Comparison of ENCODE assay signal across 9 cellular contexts in genomic region chr15:59501531-59502113, GRCh38.
DNase-seq lines count a peak whose midpoint lies in the region; ATAC-seq and TF ChIP-seq lines count a peak whose summit lies in the region.
"Had no signal": no experiment of that assay in that cellular context is flagged by ENCODE, and none has a peak within 500 bp of the region (broad histone marks: within the 10 kb centered on the region; RNA-seq: fewer than 3 reads in every experiment).

No MANE protein-coding gene starts in this region.

- no peak for ATAC-seq in HG03196 (IDR thresholded peaks at IDR 0.05; ENCODE audit: unreplicated experiment)
- ATAC-seq in effector memory CD8-positive, alpha-beta T cell (replicated peaks): no peak
- ATAC-seq: activated T-cell treated with anti-CD3 and anti-CD28 coated beads, Interleukin-2, amount 50 U/mL, for 72 hours had no signal

- no peak overlapping the region for H3K4me2 ChIP-seq in fibroblast of lung (ENCODE audit: extremely low read depth, insufficient read depth, low read length)

- H3K4me3 ChIP-seq in SJSA1 (no peak overlapping the region), fibroblast of lung (replicated peaks in 1 of 4; ENCODE audit: control extremely low read depth in 1 of 4, insufficient read depth in 1 of 4, low read depth in 3 of 4, low read length in 4 of 4) (no peak overlapping the region)

- H4K20me1 ChIP-seq in fibroblast of lung (ENCODE audit: control insufficient read depth, extremely low read depth, insufficient read depth, low read length): no peaks in the 10 kb centered on the region

- no peak overlapping the region for H2AFZ ChIP-seq in fibroblast of lung (ENCODE audit: low read length)

- H3K36me3 Mint-ChIP-seq in effector memory CD8-positive, alpha-beta T cell (ENCODE audit: insufficient read depth): no peaks in the 10 kb centered on the region
- no peaks in the 10 kb centered on the region for H3K36me3 Mint-ChIP-seq in activated CD4-positive, alpha-beta T cell treated with anti-CD3 and anti-CD28 coated beads, Interleukin-2, amount 10 ng/mL, durations not matched to agents 7 days and 5 days (ENCODE audit: low read depth)

- no peaks in the 10 kb centered on the region for H3K79me2 ChIP-seq in fibroblast of lung (ENCODE audit: control insufficient read depth, insufficient read depth, low read length)

- DNase-seq in ELF-1 (ENCODE audit: low read depth, low spot score): peak; percentile 29
- peak; percentile 20 for DNase-seq in HK-2 (ENCODE audit: unreplicated experiment)
- DNase-seq in SJSA1 (ENCODE audit: low read depth in 1 of 2, low spot score in 2 of 2): peak; percentile 27 to 55
- peak; percentile 51 to 55 for DNase-seq in fibroblast of lung (ENCODE audit: low read depth in 2 of 2)
- DNase-seq in pulmonary artery endothelial cell (ENCODE audit: low read depth, low spot score): peak; percentile 20
- DNase-seq in effector memory CD8-positive, alpha-beta T cell: no peak
- DNase-seq in activated CD4-positive, alpha-beta T cell treated with anti-CD3 and anti-CD28 coated beads, Interleukin-2, amount 10 ng/mL, durations not matched to agents 7 days and 5 days: no peak

- TF ChIP-seq CTCF in fibroblast of lung (conservative IDR thresholded peaks at IDR 0.05 in 1 of 2, IDR thresholded peaks at IDR 0.05 in 1 of 2; ENCODE audit: low read depth in 1 of 2, low read length in 2 of 2): peak; percentile 58 to 67

- H3K9me3 ChIP-seq in SJSA1 (replicated peaks) (no peaks in the 10 kb centered on the region), fibroblast of lung (ENCODE audit: control insufficient read depth, insufficient read depth, low read depth, low read length) (no peaks in the 10 kb centered on the region)

- H3K27me3 Mint-ChIP-seq in effector memory CD8-positive, alpha-beta T cell: peaks cover 14 to 20% of the 10 kb centered on the region in 2 donors
- peaks cover 10% of the 10 kb centered on the region for H3K27me3 Mint-ChIP-seq in activated CD4-positive, alpha-beta T cell treated with anti-CD3 and anti-CD28 coated beads, Interleukin-2, amount 10 ng/mL, durations not matched to agents 7 days and 5 days

- H3K9me3 Mint-ChIP-seq in effector memory CD8-positive, alpha-beta T cell: no peaks in the 10 kb centered on the region
- H3K9me3 Mint-ChIP-seq in activated CD4-positive, alpha-beta T cell treated with anti-CD3 and anti-CD28 coated beads, Interleukin-2, amount 10 ng/mL, durations not matched to agents 7 days and 5 days: no peaks in the 10 kb centered on the region
- H3K9me3 Mint-ChIP-seq: activated T-cell treated with anti-CD3 and anti-CD28 coated beads, Interleukin-2, amount 50 U/mL, for 72 hours had no signal

- no peak overlapping the region for H3K4me3 Mint-ChIP-seq in effector memory CD8-positive, alpha-beta T cell
- no peak overlapping the region for H3K4me3 Mint-ChIP-seq in activated CD4-positive, alpha-beta T cell treated with anti-CD3 and anti-CD28 coated beads, Interleukin-2, amount 10 ng/mL, durations not matched to agents 7 days and 5 days
- H3K4me3 Mint-ChIP-seq: activated T-cell treated with anti-CD3 and anti-CD28 coated beads, Interleukin-2, amount 50 U/mL, for 72 hours had no signal

- H3K27me3 ChIP-seq in SJSA1 (replicated peaks) (no peaks in the 10 kb centered on the region), fibroblast of lung (ENCODE audit: control insufficient read depth, insufficient read depth, low read length) (no peaks in the 10 kb centered on the region)

- H3K36me3 ChIP-seq in SJSA1 (no peaks in the 10 kb centered on the region), fibroblast of lung (ENCODE audit: control insufficient read depth, insufficient read depth, low read length) (no peaks in the 10 kb centered on the region)

- H3K27ac Mint-ChIP-seq in effector memory CD8-positive, alpha-beta T cell: no peak overlapping the region
- no peak overlapping the region for H3K27ac Mint-ChIP-seq in activated CD4-positive, alpha-beta T cell treated with anti-CD3 and anti-CD28 coated beads, Interleukin-2, amount 10 ng/mL, durations not matched to agents 7 days and 5 days
- H3K27ac Mint-ChIP-seq: activated T-cell treated with anti-CD3 and anti-CD28 coated beads, Interleukin-2, amount 50 U/mL, for 72 hours had no signal

- no peak overlapping the region for H3K9ac ChIP-seq in fibroblast of lung (ENCODE audit: insufficient read depth, low read length)

- H3K4me1 ChIP-seq in SJSA1 (replicated peaks) (no peaks in the 10 kb centered on the region), fibroblast of lung (ENCODE audit: control insufficient read depth, extremely low read depth, insufficient read depth, low read length) (no peaks in the 10 kb centered on the region)

- CTCF ChIA-PET in activated CD4-positive, alpha-beta T cell treated with anti-CD3 and anti-CD28 coated beads, Interleukin-2, amount 10 ng/mL, durations not matched to agents 7 days and 5 days (lab: Charles Lee): interaction anchor here (0.6 to 1.6 kb wide), 5 partner anchors 8 to 769 kb away, joined by 3 to 4 read pairs (median 3); no protein-coding TSS in a partner anchor

- POLR2A ChIA-PET in activated CD4-positive, alpha-beta T cell treated with anti-CD3 and anti-CD28 coated beads, Interleukin-2, amount 10 ng/mL, durations not matched to agents 7 days and 5 days (lab: Charles Lee): no interaction called here

- no peaks in the 10 kb centered on the region for H3K4me1 Mint-ChIP-seq in effector memory CD8-positive, alpha-beta T cell (ENCODE audit: low read depth in 2 of 2)
- H3K4me1 Mint-ChIP-seq in activated CD4-positive, alpha-beta T cell treated with anti-CD3 and anti-CD28 coated beads, Interleukin-2, amount 10 ng/mL, durations not matched to agents 7 days and 5 days: no peaks in the 10 kb centered on the region

- H3K27ac ChIP-seq in SJSA1: no peak overlapping the region
- H3K27ac ChIP-seq in fibroblast of lung (ENCODE audit: insufficient read depth, low read length): no peak overlapping the region

Comparison
In these comparisons a context has a peak if more than half of its experiments do, and no peak if none do; other contexts are left out.
1. DNase-seq: peak in ELF-1 (single experiment), HK-2 (single experiment), SJSA1 (2 of 2), fibroblast of lung (2 of 2) and pulmonary artery endothelial cell (single experiment); none in effector memory CD8-positive, alpha-beta T cell (0 of 3) and activated CD4-positive, alpha-beta T cell treated with anti-CD3 and anti-CD28 coated beads, Interleukin-2, amount 10 ng/mL, durations not matched to agents 7 days and 5 days (single experiment).